In genomic region chr4:185005209-185005819, GRCh38 we compare ENCODE assay signal across 8 cellular contexts. TPM values are rescaled to one million over a fixed set of nuclear protein-coding genes. Genes with fewer than 3 reads are reported as not detected.
DNase-seq lines count a peak whose midpoint lies in the region; ATAC-seq and TF ChIP-seq lines count a peak whose summit lies in the region.

No MANE protein-coding gene starts in this region.

- DNase-seq in NCI-H1105 (lab: John Stamatoyannopoulos, UW), result peak; percentile 74
- DNase-seq in T follicular helper cell (ENCODE audit: low read depth), result peak; percentile 58
- DNase-seq in adipocyte (ENCODE audit: low read depth), result peak; percentile 94
- DNase-seq in left ventricle myocardium inferior, result peak; percentile 82
- DNase-seq in pulmonary artery endothelial cell (ENCODE audit: low read depth, low spot score), result peak; percentile 20
- peak; percentile 91 to 94 for DNase-seq in aorta

- 4 to 5% methylated on average over 22 of the region's 22 CpGs for WGBS in aorta, 2 donors

- H3K4me3 ChIP-seq in adipocyte (ENCODE audit: low read length) (peak overlapping the region; percentile 68), left ventricle myocardium inferior (peak overlapping the region; percentile 60), aorta (ENCODE audit: low read length in 2 of 2) (no peak overlapping the region)

- H3K27ac ChIP-seq in left ventricle myocardium inferior (replicated peaks) (peak overlapping the region; percentile 23), aorta (ENCODE audit: low read depth in 1 of 2, low read length in 2 of 2) (no peak overlapping the region)

- H3K9me3 ChIP-seq in adipocyte (ENCODE audit: control insufficient read depth, low read length) (no peaks in the 10 kb centered on the region), left ventricle myocardium inferior (replicated peaks) (no peaks in the 10 kb centered on the region), aorta (ENCODE audit: control insufficient read depth, low read length) (no peaks in the 10 kb centered on the region)

- ATAC-seq in HG02623 (IDR thresholded peaks at IDR 0.05; ENCODE audit: unreplicated experiment) (peak; percentile 82), aorta (ENCODE audit: low FRiP score) (peak; percentile 90)

- intact Hi-C loops in left ventricle myocardium inferior (cut with micrococcal nuclease), result no loop called here
- intact Hi-C loops in aorta (cut with DNase I), result loop anchor here in 1 of 2 donors (10.0 kb wide), 1 partner anchor 89 kb away; no protein-coding TSS in a partner anchor

- H3K4me1 ChIP-seq in adipocyte (ENCODE audit: control insufficient read depth, insufficient read depth, low read length) (no peaks in the 10 kb centered on the region), left ventricle myocardium inferior (peaks cover 13% of the 10 kb centered on the region), aorta (ENCODE audit: control insufficient read depth in 1 of 2, insufficient read depth in 2 of 2, low read length in 2 of 2) (no peaks in the 10 kb centered on the region)

- no peaks in the 10 kb centered on the region for H3K36me3 ChIP-seq in adipocyte (ENCODE audit: control insufficient read depth, insufficient read depth, low read length, severe bottlenecking)
- H3K36me3 ChIP-seq in left ventricle myocardium inferior, result no peaks in the 10 kb centered on the region
- no peaks in the 10 kb centered on the region for H3K36me3 ChIP-seq in aorta (ENCODE audit: control insufficient read depth in 1 of 2, insufficient read depth in 2 of 2, low read length in 1 of 2)

- peaks cover 56% of the 10 kb centered on the region for H3K27me3 ChIP-seq in adipocyte (replicated peaks; ENCODE audit: control insufficient read depth, insufficient read depth, low read length)
- peaks cover 38% of the 10 kb centered on the region for H3K27me3 ChIP-seq in left ventricle myocardium inferior (ENCODE audit: low read depth)
- H3K27me3 ChIP-seq in aorta (ENCODE audit: control insufficient read depth in 1 of 2, insufficient read depth in 2 of 2, low read length in 1 of 2), result no peaks in the 10 kb centered on the region

- H3K9ac ChIP-seq in adipocyte (ENCODE audit: low read length), result peak overlapping the region; percentile 45

- TF ChIP-seq CTCF in GM12874 (IDR thresholded peaks at IDR 0.05; ENCODE audit: insufficient read depth, low read depth, low read length) (peak; percentile 92), left ventricle myocardium inferior (IDR thresholded peaks at IDR 0.05; ENCODE audit: borderline replicate concordance) (peak; percentile 93)

RNA-seq across cellular contexts. Expression of gene HELT, which starts 13.0 kb away (rescaled TPM):
- total RNA-seq in left ventricle myocardium inferior (not detected), pulmonary artery endothelial cell (not detected in 2 replicates), aorta (not detected)
- polyA plus RNA-seq in aorta, result not detected

Comparison
In these comparisons a context has a peak if more than half of its experiments do, and no peak if none do; other contexts are left out.
1. DNase-seq: peak in every context shown above with its lines; median percentile 94 in adipocyte; 92 in aorta; 82 in left ventricle myocardium inferior; 74 in NCI-H1105; 58 in T follicular helper cell; 20 in pulmonary artery endothelial cell.
2. H3K4me3 ChIP-seq: peak in adipocyte (single experiment) and left ventricle myocardium inferior (single experiment); none in aorta (0 of 2).